1 cellular context compared by ENCODE assay signal in the genomic region with DNA sequence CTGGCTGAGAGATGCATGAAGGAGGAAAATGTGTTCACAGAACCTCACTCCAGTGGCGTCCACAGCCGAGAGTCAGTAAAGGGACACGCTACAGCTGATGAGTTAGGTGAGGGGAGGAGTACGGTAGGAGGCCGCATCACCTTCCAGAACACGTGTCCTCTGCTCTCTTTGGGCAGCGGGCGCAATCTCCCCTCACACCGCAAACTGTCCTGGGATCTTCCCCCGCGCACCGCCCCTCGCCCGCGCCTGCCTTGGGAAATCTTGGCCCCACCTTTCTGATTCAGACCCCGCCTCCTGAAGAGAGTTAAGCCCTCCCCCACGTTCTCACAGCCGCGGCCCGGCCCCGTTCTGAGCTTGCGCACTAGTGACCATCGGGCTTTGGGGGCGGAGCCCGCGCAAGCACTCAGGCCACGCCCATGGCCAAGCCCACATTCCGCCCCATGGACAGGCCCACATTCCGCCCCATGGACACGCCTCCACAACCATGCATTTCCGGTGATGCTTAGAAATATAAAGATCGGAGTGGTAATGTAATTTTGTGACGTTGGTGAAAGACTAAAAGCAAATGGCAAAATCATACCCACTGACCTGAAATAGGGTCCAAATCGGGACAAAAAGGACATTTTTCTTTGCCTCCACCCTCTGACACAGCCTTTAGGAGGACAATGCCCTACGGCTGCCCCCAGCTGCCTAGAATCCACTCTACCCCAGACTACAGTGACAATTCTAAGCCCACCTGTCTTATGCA.
A peak's percentile ranks its signal among the peaks of the same experiment; 100 is the strongest.
TF ChIP-seq lines count a peak whose summit lies in the region.

No MANE protein-coding gene starts in this region.

TF ChIP-seq in K562, 482 proteins besides CTCF, POLR2A, EP300 and RAD21 (continued from another document):
- TF ChIP-seq ATF7 (IDR thresholded peaks at IDR 0.05) (peak; percentile 37; the same call in 1 of the 2 replicates), L3MBTL2 (IDR thresholded peaks at IDR 0.05) (peak; percentile 66), PTBP1 (IDR thresholded peaks at IDR 0.05; ENCODE audit: low read depth, low read length) (no peak), POLR2AphosphoS5 (IDR thresholded peaks at IDR 0.05; ENCODE audit: control insufficient read depth, insufficient read depth, low read depth, low read length) (no peak), TAF1 (IDR thresholded peaks at IDR 0.05; ENCODE audit: control insufficient read depth, extremely low read depth, insufficient read depth, low read length, severe bottlenecking) (no peak), KLF10 (CRISPR knock-in tag; IDR thresholded peaks at IDR 0.05) (no peak), NRF1 (conservative IDR thresholded peaks at IDR 0.05 in 1 of 2, IDR thresholded peaks at IDR 0.05 in 1 of 2) (peak; percentile 92 to 93), PCBP2 (IDR thresholded peaks at IDR 0.05; ENCODE audit: low read depth, low read length, poor library complexity, severe bottlenecking) (no peak), TEAD2 (tag; IDR thresholded peaks at IDR 0.05) (peak; percentile 64), ZNF174 (CRISPR knock-in tag; IDR thresholded peaks at IDR 0.05) (no peak), TAF7 (tag; IDR thresholded peaks at IDR 0.05) (no peak)
- TF ChIP-seq, protein P1, sequence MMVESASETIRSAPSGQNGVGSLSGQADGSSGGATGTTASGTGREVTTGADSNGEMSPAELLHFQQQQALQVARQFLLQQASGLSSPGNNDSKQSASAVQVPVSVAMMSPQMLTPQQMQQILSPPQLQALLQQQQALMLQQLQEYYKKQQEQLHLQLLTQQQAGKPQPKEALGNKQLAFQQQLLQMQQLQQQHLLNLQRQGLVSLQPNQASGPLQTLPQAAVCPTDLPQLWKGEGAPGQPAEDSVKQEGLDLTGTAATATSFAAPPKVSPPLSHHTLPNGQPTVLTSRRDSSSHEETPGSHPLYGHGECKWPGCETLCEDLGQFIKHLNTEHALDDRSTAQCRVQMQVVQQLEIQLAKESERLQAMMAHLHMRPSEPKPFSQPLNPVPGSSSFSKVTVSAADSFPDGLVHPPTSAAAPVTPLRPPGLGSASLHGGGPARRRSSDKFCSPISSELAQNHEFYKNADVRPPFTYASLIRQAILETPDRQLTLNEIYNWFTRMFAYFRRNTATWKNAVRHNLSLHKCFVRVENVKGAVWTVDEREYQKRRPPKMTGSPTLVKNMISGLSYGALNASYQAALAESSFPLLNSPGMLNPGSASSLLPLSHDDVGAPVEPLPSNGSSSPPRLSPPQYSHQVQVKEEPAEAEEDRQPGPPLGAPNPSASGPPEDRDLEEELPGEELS (CRISPR knock-in tag; IDR thresholded peaks at IDR 0.05; ENCODE audit: borderline replicate concordance): no peak
